Comparison of ENCODE assay signal across 8 cellular contexts in the genomic region with DNA sequence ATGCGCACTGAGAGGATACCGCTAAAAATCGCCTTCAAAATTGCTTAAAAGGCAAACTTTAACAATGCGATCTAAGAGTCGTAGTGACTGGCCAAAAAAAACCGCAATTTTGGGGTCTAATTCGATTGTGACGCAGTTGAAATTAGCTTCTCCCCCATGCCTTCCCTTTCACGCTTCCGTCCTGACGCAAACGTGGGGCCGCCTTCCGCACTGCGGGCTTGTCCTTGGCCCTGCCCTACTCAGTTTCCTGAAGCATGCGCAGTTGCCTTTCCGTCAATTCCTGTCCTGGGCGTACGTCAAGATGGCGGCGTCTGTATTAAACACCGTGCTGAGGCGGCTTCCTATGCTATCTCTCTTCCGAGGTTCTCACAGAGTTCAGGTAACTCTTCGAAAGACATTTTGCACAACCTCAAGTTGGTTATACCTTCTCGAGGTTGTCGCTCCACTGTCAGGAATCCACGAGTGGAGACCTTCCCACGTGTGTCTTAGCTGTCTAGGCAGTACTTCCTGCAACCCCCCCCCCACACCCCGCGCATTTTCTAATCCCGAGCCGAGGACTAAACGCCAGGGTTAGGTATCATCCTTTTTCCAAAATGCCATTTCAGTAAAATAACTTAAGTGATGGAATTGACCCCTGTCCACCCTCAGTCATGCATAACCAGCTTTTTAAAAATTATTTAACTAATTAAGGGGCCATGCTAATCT. TPM values are rescaled to one million over a fixed set of nuclear protein-coding genes. Genes with fewer than 3 reads are reported as not detected.
DNase-seq lines count a peak whose midpoint lies in the region; ATAC-seq, FAIRE-seq and TF ChIP-seq lines count a peak whose summit lies in the region.

A gene (plus strand): TSS at position 276 of the 705 bp plus-strand sequence. CDS start 26 bp downstream, at position 302.

- peaks cover 30% of the 10 kb centered on the region for H3K4me1 ChIP-seq in ACC112 (ENCODE audit: control insufficient read depth, insufficient read depth, low read length, unreplicated experiment)

- H3K4me3 ChIP-seq in ACC112 (ENCODE audit: low read depth, low read length) = peak within 1 kb of the TSS; percentile 97
- peak within 1 kb of the TSS; percentile 97 for H3K4me3 ChIP-seq in WI38 (ENCODE audit: low read depth, low read length)
- H3K4me3 ChIP-seq in bronchial epithelial cell (ENCODE audit: low read depth, low read length) = peak within 1 kb of the TSS; percentile 73

- FAIRE-seq in bronchial epithelial cell (lab: Jason Lieb, UNC) = no peak

- peak within 1 kb of the TSS; percentile 34 for H2AFZ ChIP-seq in ACC112 (ENCODE audit: low read length, unreplicated experiment)

- peaks cover 29 to 35% (median 35%) of the 10 kb centered on the region in 3 donors for H3K27me3 Mint-ChIP-seq in immature natural killer cell (ENCODE audit: low read depth in 3 of 3)

- H3K36me3 Mint-ChIP-seq in immature natural killer cell = peaks cover 24 to 34% (median 25%) of the 10 kb centered on the region in 3 donors

- H3K27ac ChIP-seq in ACC112 (ENCODE audit: low read depth, low read length) = peak within 1 kb of the TSS; percentile 96

- H3K27me3 ChIP-seq in ACC112 (ENCODE audit: insufficient read depth, low read length) (no peaks in the 10 kb centered on the region), bronchial epithelial cell (ENCODE audit: control insufficient read depth, insufficient read depth, low read length) (no peaks in the 10 kb centered on the region)

- peaks cover 28% of the 10 kb centered on the region for H3K36me3 ChIP-seq in ACC112 (ENCODE audit: insufficient read depth, low read length)
- H3K36me3 ChIP-seq in bronchial epithelial cell (ENCODE audit: control insufficient read depth, insufficient read depth, low read length) = peaks cover 18% of the 10 kb centered on the region

- ATAC-seq in GM18873 (IDR thresholded peaks at IDR 0.05; ENCODE audit: low FRiP score, unreplicated experiment) = peak; percentile 62
- ATAC-seq in HG03139 (IDR thresholded peaks at IDR 0.05; ENCODE audit: unreplicated experiment) = peak; percentile 69

- peaks cover 39 to 42% of the 10 kb centered on the region in 2 donors for H3K4me1 Mint-ChIP-seq in immature natural killer cell

- H3K27ac Mint-ChIP-seq in immature natural killer cell = peak within 1 kb of the TSS; percentile 99 to 100 (median 100)

- peaks cover 55% of the 10 kb centered on the region for H3K79me2 ChIP-seq in ACC112 (ENCODE audit: control insufficient read depth, insufficient read depth, low read length, unreplicated experiment)

- TF ChIP-seq CTCF in WI38 (IDR thresholded peaks at IDR 0.05; ENCODE audit: low read depth, low read length) (no peak), bronchial epithelial cell (IDR thresholded peaks at IDR 0.05; ENCODE audit: insufficient read depth, low read length, severe bottlenecking) (no peak)

- peak within 1 kb of the TSS; percentile 99 to 100 (median 99) for H3K4me3 Mint-ChIP-seq in immature natural killer cell

- DNase-seq in NCI-H2227 (lab: John Stamatoyannopoulos, UW; ENCODE audit: unreplicated experiment) = peak; percentile 98
- peak; percentile 95 for DNase-seq in bronchial epithelial cell (ENCODE audit: low read depth)
- peak; percentile 98 to 99 (median 99) for DNase-seq in immature natural killer cell
- peak; percentile 98 for DNase-seq in smooth muscle cell of the brain vasculature (ENCODE audit: low read depth, low spot score)

- H3K9me3 Mint-ChIP-seq in immature natural killer cell = peaks cover 0 to 9% (median 2%) of the 10 kb centered on the region in 6 donors

RNA-seq across cellular contexts. Expression of the gene that starts here (rescaled TPM):
- total RNA-seq in bronchial epithelial cell = 62.1 and 64.0 TPM in 2 replicates
- 100 to 1,000 TPM in 2 of 3 donors, 10 to 100 TPM in 1; 86.6 to 114 (median 102) TPM for polyA plus RNA-seq in immature natural killer cell

Comparison
In these comparisons a context has a peak if more than half of its experiments do, and no peak if none do; other contexts are left out.
1. Peak in every context shown above with its lines: DNase-seq, ATAC-seq, H3K4me3 ChIP-seq and H3K27ac ChIP-seq.